ENCODE assay signal across 18 cellular contexts in the genomic region with DNA sequence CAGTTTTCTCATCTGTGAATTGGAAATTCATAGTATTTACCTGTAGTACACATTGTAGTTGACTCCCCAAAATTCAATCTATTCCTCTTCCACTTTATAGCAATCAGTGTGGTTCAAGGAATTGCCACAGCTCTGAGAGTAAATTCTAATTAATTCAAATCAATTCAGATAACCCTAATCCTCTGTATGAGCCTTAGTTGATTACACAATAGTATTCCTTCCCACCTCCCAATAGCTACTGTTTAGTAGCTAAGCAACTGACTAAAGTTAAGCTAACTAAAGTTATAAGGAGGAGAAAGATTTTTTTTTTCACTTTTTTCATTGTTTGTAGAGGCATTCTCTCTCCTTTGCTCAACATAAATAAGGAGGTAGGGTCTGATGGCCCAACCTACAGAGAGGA.
DNase-seq lines count a peak whose midpoint lies in the region; ATAC-seq, FAIRE-seq and TF ChIP-seq lines count a peak whose summit lies in the region.
"Had no signal": no experiment of that assay in that cellular context is flagged by ENCODE, and none has a peak within 500 bp of the region (broad histone marks: within the 10 kb centered on the region; RNA-seq: fewer than 3 reads in every experiment).

No MANE protein-coding gene starts in this region.

- no peak overlapping the region for H2BK15ac ChIP-seq in H9 (ENCODE audit: low read depth, low read length)

- no peak overlapping the region for H2AK5ac ChIP-seq in H9 (ENCODE audit: insufficient read length, low read length)

- no peak overlapping the region for H3K4me3 ChIP-seq in A549
- no peak overlapping the region for H3K4me3 ChIP-seq in psoas muscle
- no peak overlapping the region for H3K4me3 ChIP-seq in testis
- H3K4me3 ChIP-seq: PC-9, SJSA1 had no signal

- no peak overlapping the region for H3K18ac ChIP-seq in H9 (ENCODE audit: insufficient read length, low read depth, low read length)

- TF ChIP-seq EP300 in A549 (IDR thresholded peaks at IDR 0.05) = no peak

- H3K4me2 ChIP-seq in A549 = no peak overlapping the region
- H3K4me2 ChIP-seq in H9 (ENCODE audit: insufficient read depth, insufficient read length, low read length) = no peak overlapping the region
- H3K4me2 ChIP-seq: PC-9 had no signal

- no peak for FAIRE-seq in A549 (lab: Jason Lieb, UNC)

- intact Hi-C loops in dendritic cell treated with granulocyte-macrophage colony-stimulating factor and Interleukin-4, amounts not matched to agents 40 ng/mL and 50 ng/mL, for 4 days (cut with micrococcal nuclease) = no loop called here
- intact Hi-C loops in psoas muscle (cut with DNase I) = no loop called here
- intact Hi-C loops in testis (cut with DNase I; ENCODE audit: low total_unique reads) = no loop called here

- no peaks in the 10 kb centered on the region for H3K79me1 ChIP-seq in H9 (ENCODE audit: insufficient read depth, low read depth, low read length, poor library complexity, severe bottlenecking)

- H2BK20ac ChIP-seq in H9 (ENCODE audit: low read depth, low read length, poor library complexity, severe bottlenecking) = no peak overlapping the region

- peak overlapping the region in 2 of 3 experiments; percentile 68 to 72; a peak in 2 of 7 replicates for H3K27ac Mint-ChIP-seq in H9
- H3K27ac Mint-ChIP-seq in dendritic cell treated with granulocyte-macrophage colony-stimulating factor and Interleukin-4, amounts not matched to agents 40 ng/mL and 50 ng/mL, for 4 days = peak overlapping the region; percentile 32
- no peak overlapping the region for H3K27ac Mint-ChIP-seq in nephron progenitor cell

- CTCF ChIA-PET in A549 (lab: Yijun Ruan, JAX) = interaction anchor here (1.3 to 2.4 kb wide), 3 partner anchors 10 to 204 kb away, joined by 4 to 8 read pairs (median 4); no protein-coding TSS in a partner anchor

- H3K4me3 Mint-ChIP-seq in H9 (no peak overlapping the region), nephron progenitor cell (no peak overlapping the region)
- no peak overlapping the region for H3K4me3 Mint-ChIP-seq in dendritic cell treated with granulocyte-macrophage colony-stimulating factor and Interleukin-4, amounts not matched to agents 40 ng/mL and 50 ng/mL, for 4 days

- TF ChIP-seq CTCF in A549 (IDR thresholded peaks at IDR 0.05) = no peak
- no peak for TF ChIP-seq CTCF in H9 (conservative IDR thresholded peaks at IDR 0.05)
- no peak for TF ChIP-seq CTCF in psoas muscle (IDR thresholded peaks at IDR 0.05)
- no peak for TF ChIP-seq CTCF in testis (IDR thresholded peaks at IDR 0.05)
- no peak for TF ChIP-seq CTCF in nephron progenitor cell (IDR thresholded peaks at IDR 0.05)

- H4K20me1 ChIP-seq in H9 (ENCODE audit: control insufficient read depth, insufficient read depth, insufficient read length) = no peaks in the 10 kb centered on the region

- H3K36me3 Mint-ChIP-seq in H9 (ENCODE audit: insufficient read depth in 1 of 3, low read depth in 3 of 3) = no peaks in the 10 kb centered on the region
- peaks cover 18% of the 10 kb centered on the region for H3K36me3 Mint-ChIP-seq in dendritic cell treated with granulocyte-macrophage colony-stimulating factor and Interleukin-4, amounts not matched to agents 40 ng/mL and 50 ng/mL, for 4 days (ENCODE audit: low read depth)
- H3K36me3 Mint-ChIP-seq in nephron progenitor cell (ENCODE audit: low read depth) = peaks cover under 1% of the 10 kb centered on the region

- H3K4me1 ChIP-seq in A549 (peaks cover 32% of the 10 kb centered on the region), H9 (ENCODE audit: insufficient read depth, low read length) (no peaks in the 10 kb centered on the region), psoas muscle (peaks cover 48% of the 10 kb centered on the region), testis (no peaks in the 10 kb centered on the region)

- no peak overlapping the region for H3K56ac ChIP-seq in H9 (ENCODE audit: insufficient read length, low read depth, low read length)

- no peak for ATAC-seq in A549
- ATAC-seq in psoas muscle = no peak
- ATAC-seq: HCT116 had no signal

- H3T11ph ChIP-seq in H9 (ENCODE audit: low read length) = no peak overlapping the region

- no peak overlapping the region for H4K91ac ChIP-seq in H9 (ENCODE audit: insufficient read length, low read depth, low read length)

- TF ChIP-seq POLR2A in A549 (IDR thresholded peaks at IDR 0.05; ENCODE audit: low read length) (no peak), testis (IDR thresholded peaks at IDR 0.05) (no peak)

- H3K27ac ChIP-seq in A549 (no peak overlapping the region; a peak in 1 of 6 replicates), H9 (ENCODE audit: insufficient read length, low read depth, low read length) (no peak overlapping the region), psoas muscle (peak overlapping the region; percentile 97), testis (no peak overlapping the region)
- H3K27ac ChIP-seq: C4-2B, PC-9, SJSA1 had no signal

- peaks cover 4% of the 10 kb centered on the region in 2 donors for H3K36me3 ChIP-seq in psoas muscle (ENCODE audit: insufficient read depth in 1 of 2, low read depth in 1 of 2)
- no peaks in the 10 kb centered on the region for H3K36me3 ChIP-seq in testis (ENCODE audit: low read depth, missing control alignments)
- H3K36me3 ChIP-seq: SJSA1 had no signal

- H2BK120ac ChIP-seq in H9 (ENCODE audit: low read depth, low read length, poor library complexity, severe bottlenecking) = no peak overlapping the region

- no peak overlapping the region for H4K5ac ChIP-seq in H9 (ENCODE audit: insufficient read length, low read depth, low read length)

- H3K9me3 Mint-ChIP-seq in H9 = no peaks in the 10 kb centered on the region
- no peaks in the 10 kb centered on the region for H3K9me3 Mint-ChIP-seq in dendritic cell treated with granulocyte-macrophage colony-stimulating factor and Interleukin-4, amounts not matched to agents 40 ng/mL and 50 ng/mL, for 4 days
- H3K9me3 Mint-ChIP-seq in nephron progenitor cell = peaks cover under 1% of the 10 kb centered on the region

- H3K23me2 ChIP-seq in H9 (ENCODE audit: insufficient read length, low read depth, low read length, poor library complexity, severe bottlenecking) = no peaks in the 10 kb centered on the region

- H3K4ac ChIP-seq in H9 (ENCODE audit: low read depth, low read length) = no peak overlapping the region

- H3K79me2 ChIP-seq in H9 (ENCODE audit: insufficient read depth, low read length) = no peaks in the 10 kb centered on the region

- H3K9ac ChIP-seq in H9 (ENCODE audit: extremely low read depth, insufficient read length, low read length) = no peak overlapping the region

- H3K27me3 ChIP-seq in H9 (ENCODE audit: insufficient read depth, low read length) = no peaks in the 10 kb centered on the region
- H3K27me3 ChIP-seq in psoas muscle (ENCODE audit: insufficient read depth in 3 of 3, low read length in 2 of 3) = no peaks in the 10 kb centered on the region
- H3K27me3 ChIP-seq in testis = no peaks in the 10 kb centered on the region
- H3K27me3 ChIP-seq: SJSA1 had no signal

- no peaks in the 10 kb centered on the region for H3K9me3 ChIP-seq in A549
- H3K9me3 ChIP-seq in H9 (ENCODE audit: control insufficient read depth, low read depth, low read length) = no peaks in the 10 kb centered on the region
- no peaks in the 10 kb centered on the region for H3K9me3 ChIP-seq in psoas muscle
- no peaks in the 10 kb centered on the region for H3K9me3 ChIP-seq in testis
- H3K9me3 ChIP-seq: SJSA1 had no signal

- H3K27me3 Mint-ChIP-seq in H9 (ENCODE audit: low read depth) = no peaks in the 10 kb centered on the region
- H3K27me3 Mint-ChIP-seq in dendritic cell treated with granulocyte-macrophage colony-stimulating factor and Interleukin-4, amounts not matched to agents 40 ng/mL and 50 ng/mL, for 4 days = no peaks in the 10 kb centered on the region
- peaks cover 3% of the 10 kb centered on the region for H3K27me3 Mint-ChIP-seq in nephron progenitor cell (ENCODE audit: low read depth, poor library complexity)

- no peak for DNase-seq in A549 (ENCODE audit: low read depth in 1 of 2, low spot score in 1 of 2)
- no peak for DNase-seq in H9
- DNase-seq in psoas muscle = no peak
- no peak for DNase-seq in NCI-H82 treated with DMSO at 0.1 percent for 48 hours (lab: John Stamatoyannopoulos, UW; ENCODE audit: unreplicated experiment)
- DNase-seq in testis = no peak
- no peak for DNase-seq in GM19240 (ENCODE audit: insufficient read length, low spot score)
- DNase-seq in nephron progenitor cell = no peak
- DNase-seq: EL, KG1, NCI-H1092, NCI-H146, NCI-H2081, NCI-H510A, PC-9 had no signal

- no peak overlapping the region for H2BK12ac ChIP-seq in H9 (ENCODE audit: insufficient read length, low read depth, low read length)

- peaks cover 0 to 6% of the 10 kb centered on the region in 2 experiments; a peak in 3 of 4 replicates for H3K4me1 Mint-ChIP-seq in H9
- H3K4me1 Mint-ChIP-seq in dendritic cell treated with granulocyte-macrophage colony-stimulating factor and Interleukin-4, amounts not matched to agents 40 ng/mL and 50 ng/mL, for 4 days (ENCODE audit: low read depth) = peaks cover 13% of the 10 kb centered on the region
- peaks cover 15% of the 10 kb centered on the region for H3K4me1 Mint-ChIP-seq in nephron progenitor cell

- H3K14ac ChIP-seq in H9 (ENCODE audit: insufficient read depth, low read length) = no peak overlapping the region

- no peak overlapping the region for H2AFZ ChIP-seq in H9 (ENCODE audit: low read length)
- H2AFZ ChIP-seq: PC-9 had no signal

- TF ChIP-seq RAD21 in A549 (conservative IDR thresholded peaks at IDR 0.05 in 1 of 2, IDR thresholded peaks at IDR 0.05 in 1 of 2) = no peak

- POLR2A ChIA-PET in A549 (lab: Yijun Ruan, JAX) = interaction anchor here (1.3 to 1.6 kb wide), 2 partner anchors 74 to 75 kb away, joined by 3 read pairs; no protein-coding TSS in a partner anchor

- no peak overlapping the region for H4K8ac ChIP-seq in H9 (replicated peaks; ENCODE audit: insufficient read length, low read depth, low read length)

- no peak overlapping the region for H2BK5ac ChIP-seq in H9 (ENCODE audit: insufficient read length, low read length)

- no peak overlapping the region for H3K23ac ChIP-seq in H9 (ENCODE audit: insufficient read length, low read depth, low read length)

TF ChIP-seq in A549, 52 proteins besides CTCF, POLR2A, EP300 and RAD21:
- peak; percentile 66; the same call in 1 of the 2 replicates for TF ChIP-seq HOXA7 (CRISPR knock-in tag; IDR thresholded peaks at IDR 0.05)
- TF ChIP-seq USF2 (IDR thresholded peaks at IDR 0.05) = no peak
- TF ChIP-seq TP53 (CRISPR knock-in tag; IDR thresholded peaks at IDR 0.05) = 0 out of 2 replicates have a peak, but pooled peaks have one; percentile 10
